In genomic region chr15:66067687-66068086, GRCh38 we compare ENCODE assay signal across 16 cellular contexts.
"Had no signal": no experiment of that assay in that cellular context is flagged by ENCODE, and none has a peak within 500 bp of the region (broad histone marks: within the 10 kb centered on the region; RNA-seq: fewer than 3 reads in every experiment).

No MANE protein-coding gene starts in this region.

- ATAC-seq: activated CD8-positive, alpha-beta memory T cell treated with anti-CD3 and anti-CD28 coated beads, Interleukin-2, amount 10 ng/mL, durations not matched to agents 7 days and 5 days; left ventricle myocardium superior; stimulated activated naive CD8-positive, alpha-beta T cell treated with anti-CD3 and anti-CD28 coated beads, Interleukin-15, Interleukin-2, amounts not matched to agents 100 U/mL and 50 U/mL, for 24 hours had no signal

- H3K27me3 ChIP-seq: cardiac muscle cell, right atrium auricular region, suprapubic skin had no signal

- H3K4me3 ChIP-seq: cardiac muscle cell, right atrium auricular region, suprapubic skin had no signal

- H3K27ac ChIP-seq: cardiac muscle cell, right atrium auricular region, suprapubic skin had no signal

- H3K36me3 ChIP-seq: cardiac muscle cell, right atrium auricular region, suprapubic skin had no signal

- H3K9me3 ChIP-seq: right atrium auricular region, SK-N-SH, suprapubic skin had no signal

- DNase-seq: activated CD4-positive, alpha-beta memory T cell treated with anti-CD3 and anti-CD28 coated beads for 36 hours; activated CD8-positive, alpha-beta memory T cell treated with anti-CD3 and anti-CD28 coated beads, Interleukin-2, amount 10 ng/mL, durations not matched to agents 7 days and 5 days; activated naive CD4-positive, alpha-beta T cell treated with anti-CD3 and anti-CD28 coated beads, Interleukin-2, amount 50 U/mL, for 16 hours; activated T-cell treated with anti-CD3 and anti-CD28 coated beads, Interleukin-2, amount 50 U/mL, for 1 hour; foreskin fibroblast; glutamatergic neuron; hypothalamus; left ventricle myocardium superior; occipital lobe; SK-N-SH; small intestine; stimulated activated naive CD8-positive, alpha-beta T cell treated with anti-CD3 and anti-CD28 coated beads, Interleukin-15, Interleukin-2, amounts not matched to agents 100 U/mL and 50 U/mL, for 24 hours; trophoblast cell had no signal
